Comparison of ENCODE assay signal across 15 cellular contexts in genomic region chr3:10283638-10284037, GRCh38. TPM values are rescaled to one million over a fixed set of nuclear protein-coding genes. Genes with fewer than 3 reads are reported as not detected.
DNase-seq lines count a peak whose midpoint lies in the region; ATAC-seq and TF ChIP-seq lines count a peak whose summit lies in the region.
"Had no signal": no experiment of that assay in that cellular context is flagged by ENCODE, and none has a peak within 500 bp of the region (broad histone marks: within the 10 kb centered on the region; RNA-seq: fewer than 3 reads in every experiment).

No MANE protein-coding gene starts in this region.

- no peak overlapping the region for H3K4me3 Mint-ChIP-seq in immature natural killer cell
- H3K4me3 Mint-ChIP-seq: B cell had no signal

- TF ChIP-seq CTCF in heart left ventricle (IDR thresholded peaks at IDR 0.05), result no peak
- no peak for TF ChIP-seq CTCF in stomach (IDR thresholded peaks at IDR 0.05)

- ATAC-seq in heart left ventricle (peak in 2 of 4 donors; percentile 42 to 56), left cardiac atrium (no peak), GM21390 (IDR thresholded peaks at IDR 0.05; ENCODE audit: unreplicated experiment) (no peak)

- DNase-seq in heart left ventricle (peak in 3 of 5 donors; percentile 30 to 68 (median 34)), left cardiac atrium (no peak), NCI-H2196 (lab: John Stamatoyannopoulos, UW; ENCODE audit: unreplicated experiment) (peak; percentile 40), cerebellum (ENCODE audit: low spot score) (peak; percentile 32), stomach (peak; percentile 90), germinal center (ENCODE audit: low spot score) (no peak), immature natural killer cell (no peak)
- DNase-seq: esophagus squamous epithelium; IMR-90; NCI-H524 treated with DMSO at 0.1 percent for 48 hours; stimulated activated CD4-positive, alpha-beta T cell treated with anti-CD3 and anti-CD28 coated beads, Interleukin-2, amount 100 ng/mL, for 24 hours had no signal

- peak overlapping the region in 3 of 6 donors; percentile 17 to 68 (median 62) for H3K27ac Mint-ChIP-seq in immature natural killer cell
- H3K27ac Mint-ChIP-seq: B cell had no signal

- H3K36me3 ChIP-seq in heart left ventricle (peaks cover 0 to 90% (median 54%) of the 10 kb centered on the region in 9 donors), stomach (peaks cover 30 to 78% (median 73%) of the 10 kb centered on the region in 4 donors)

- H3K9me3 Mint-ChIP-seq in immature natural killer cell, result no peaks in the 10 kb centered on the region

- peaks cover 4 to 12% (median 10%) of the 10 kb centered on the region in 3 donors for H3K36me3 Mint-ChIP-seq in immature natural killer cell

- H3K4me1 ChIP-seq in heart left ventricle (peaks cover 0 to 23% (median 2%) of the 10 kb centered on the region in 12 donors), stomach (peaks cover 12 to 35% (median 17%) of the 10 kb centered on the region in 4 donors)

- TF ChIP-seq EP300 in stomach (IDR thresholded peaks at IDR 0.05), result no peak

- H3K4me3 ChIP-seq in heart left ventricle (no peak overlapping the region), stomach (no peak overlapping the region)
- H3K4me3 ChIP-seq: esophagus squamous epithelium had no signal

- H3K4me1 Mint-ChIP-seq in immature natural killer cell, result peaks cover 15 to 32% of the 10 kb centered on the region in 2 donors

- H3K27ac ChIP-seq in heart left ventricle (no peak overlapping the region), stomach (no peak overlapping the region)
- H3K27ac ChIP-seq: esophagus squamous epithelium, neutrophil had no signal

- WGBS in heart left ventricle, 4 donors, result 49 to 81% (median 57%) methylated on average over 5 of the region's 5 CpGs
- WGBS in stomach, 5 donors, result 36 to 67% (median 41%) methylated on average over 5 of the region's 5 CpGs

- H3K27me3 Mint-ChIP-seq in immature natural killer cell (ENCODE audit: low read depth in 3 of 3), result peaks cover 0 to 3% (median 0%) of the 10 kb centered on the region in 3 donors
- H3K27me3 Mint-ChIP-seq: B cell had no signal

- no peak for TF ChIP-seq POLR2A in heart left ventricle (IDR thresholded peaks at IDR 0.05)
- TF ChIP-seq POLR2A in stomach (IDR thresholded peaks at IDR 0.05), result no peak

- H3K27me3 ChIP-seq in heart left ventricle (no peaks in the 10 kb centered on the region), stomach (no peaks in the 10 kb centered on the region)
- H3K27me3 ChIP-seq: esophagus squamous epithelium, neutrophil had no signal

- intact Hi-C loops in heart left ventricle (cut with DNase I), result no loop called here
- intact Hi-C loops in left cardiac atrium (cut with DNase I), result no loop called here
- intact Hi-C loops in stomach (cut with DNase I; ENCODE audit: low total_unique reads), result no loop called here

- no peaks in the 10 kb centered on the region for H3K9me3 ChIP-seq in heart left ventricle
- no peaks in the 10 kb centered on the region for H3K9me3 ChIP-seq in stomach
- H3K9me3 ChIP-seq: esophagus squamous epithelium, neutrophil had no signal

RNA-seq across cellular contexts. Expression of gene GHRL, which starts 9.1 kb away (rescaled TPM):
- total RNA-seq in heart left ventricle (1 to 10 TPM in 1 of 9 donors, under 1 TPM in 2, not detected in 6; 0.42 to 2.1 (median 0.75) TPM), left cardiac atrium (under 1 TPM in 1 of 2 donors, not detected in 1; 0.60 TPM), cerebellum (0.64 TPM), stomach (100 to 1,000 TPM in 2 of 5 donors, 10 to 100 TPM in 1, 1 to 10 TPM in 2; 1.7 to 804 (median 90.2) TPM)
- polyA plus RNA-seq in heart left ventricle (under 1 TPM; 0.18 to 0.61 TPM), stomach (100 to 1,000 TPM; 379 to 728 (median 383) TPM), immature natural killer cell (1 to 10 TPM in 2 of 3 donors, under 1 TPM in 1; 0.94 to 8.3 (median 1.7) TPM)
- total RNA-seq: astrocyte, IMR-90 had no signal

RNA-seq across cellular contexts. Expression of gene TATDN2, which starts 35.4 kb away (rescaled TPM):
- total RNA-seq in heart left ventricle, result 10 to 100 TPM; 10.1 to 26.6 (median 16.8) TPM
- polyA plus RNA-seq in heart left ventricle, result 10 to 100 TPM in 1 of 2 donors, 1 to 10 TPM in 1; 8.6 to 31.6 TPM
- 10 to 100 TPM; 17.9 to 27.0 TPM for total RNA-seq in left cardiac atrium
- total RNA-seq in cerebellum, result 21.2 TPM
- total RNA-seq in stomach, result 10 to 100 TPM; 15.2 to 37.5 (median 24.6) TPM
- 10 to 100 TPM; 10.4 to 17.1 (median 14.4) TPM for polyA plus RNA-seq in stomach
- polyA plus RNA-seq in immature natural killer cell, result 10 to 100 TPM in 2 of 3 donors, 1 to 10 TPM in 1; 8.4 to 27.7 (median 10.6) TPM

RNA-seq across cellular contexts. Expression of gene SEC13, which starts 37.3 kb away (rescaled TPM):
- total RNA-seq in heart left ventricle (10 to 100 TPM; 49.7 to 73.6 (median 56.9) TPM), left cardiac atrium (10 to 100 TPM; 61.4 to 88.8 TPM), cerebellum (61.3 TPM), stomach (100 to 1,000 TPM in 2 of 5 donors, 10 to 100 TPM in 3; 79.1 to 120 (median 91.0) TPM)
- polyA plus RNA-seq in heart left ventricle (100 to 1,000 TPM in 1 of 2 donors, 10 to 100 TPM in 1; 49.2 to 164 TPM), stomach (100 to 1,000 TPM in 1 of 3 donors, 10 to 100 TPM in 2; 64.0 to 122 (median 99.7) TPM), immature natural killer cell (100 to 1,000 TPM; 157 to 162 (median 162) TPM)

Comparison
In these comparisons a context has a peak if more than half of its experiments do, and no peak if none do; other contexts are left out.
1. DNase-seq: peak in heart left ventricle (3 of 5), NCI-H2196 (single experiment), cerebellum (single experiment) and stomach (single experiment); none in left cardiac atrium (single experiment), germinal center (single experiment) and immature natural killer cell (0 of 3).